In genomic region chr9:109048822-109049221, GRCh38 we compare ENCODE assay signal across 17 cellular contexts. TPM values are rescaled to one million over a fixed set of nuclear protein-coding genes. Genes with fewer than 3 reads are reported as not detected.
A peak's percentile ranks its signal among the peaks of the same experiment; 100 is the strongest.
DNase-seq lines count a peak whose midpoint lies in the region; ATAC-seq and TF ChIP-seq lines count a peak whose summit lies in the region.
"Had no signal": no experiment of that assay in that cellular context is flagged by ENCODE, and none has a peak within 500 bp of the region (broad histone marks: within the 10 kb centered on the region; RNA-seq: fewer than 3 reads in every experiment).

No MANE protein-coding gene starts in this region.

- H3K9ac ChIP-seq in trophoblast cell (ENCODE audit: low read length), result no peak overlapping the region
- H3K9ac ChIP-seq: BLaER1 had no signal

- H3K27me3 ChIP-seq in Caco-2 (replicated peaks; ENCODE audit: control insufficient read depth, insufficient read depth, low read length), result no peaks in the 10 kb centered on the region
- H3K27me3 ChIP-seq in trophoblast cell (ENCODE audit: insufficient read depth, low read length), result no peaks in the 10 kb centered on the region
- H3K27me3 ChIP-seq: BLaER1 had no signal

- peak overlapping the region; percentile 23 for H3K23ac ChIP-seq in trophoblast cell (ENCODE audit: low read length)

- TF ChIP-seq CTCF in Caco-2 (IDR thresholded peaks at IDR 0.05; ENCODE audit: insufficient read depth in 1 of 2, low read depth in 1 of 2, low read length in 1 of 2, severe bottlenecking in 1 of 2, unreplicated experiment in 1 of 2), result no peak

- H3K4me1 ChIP-seq in Caco-2, result peaks cover 24% of the 10 kb centered on the region
- peaks cover 3% of the 10 kb centered on the region in 2 experiments for H3K4me1 ChIP-seq in trophoblast cell (ENCODE audit: control insufficient read depth in 1 of 2, insufficient read depth in 2 of 2, low read length in 2 of 2)
- H3K4me1 ChIP-seq: BLaER1, HAP-1 had no signal

- no TSS peak for BruUV-seq in Caco-2 (replicated peaks; lab: Mats Ljungman, UMichigan)

- no peak overlapping the region for H3K18ac ChIP-seq in trophoblast cell (ENCODE audit: low read length)

- no peak overlapping the region for H2AK5ac ChIP-seq in trophoblast cell (ENCODE audit: low read length)

- H3K79me1 ChIP-seq in trophoblast cell (ENCODE audit: low read length), result no peaks in the 10 kb centered on the region

- H2BK120ac ChIP-seq in trophoblast cell (ENCODE audit: insufficient read depth, low read length, poor library complexity), result no peak overlapping the region

- no peak overlapping the region for H3K14ac ChIP-seq in trophoblast cell (ENCODE audit: low read length)

- H2BK12ac ChIP-seq in trophoblast cell (ENCODE audit: low read length), result no peak overlapping the region

- WGBS in trophoblast cell (ENCODE audit: extremely low coverage, insufficient coverage, insufficient read length), result no CpG with 5 or more reads among the region's 3 CpGs

- H3K4me2 ChIP-seq in trophoblast cell (ENCODE audit: low read length), result no peak overlapping the region
- H3K4me2 ChIP-seq: BLaER1 had no signal

- no peaks in the 10 kb centered on the region for H3K27me3 Mint-ChIP-seq in Caco-2 (ENCODE audit: insufficient read depth, unreplicated experiment)
- H3K27me3 Mint-ChIP-seq: B cell; CD4-positive, alpha-beta T cell; CD8-positive, alpha-beta memory T cell had no signal

- DNase-seq in Caco-2 (no peak), epithelial cell of prostate (ENCODE audit: low read depth, low spot score) (no peak), trophoblast cell (no peak)
- DNase-seq in activated CD8-positive, alpha-beta memory T cell treated with anti-CD3 and anti-CD28 coated beads for 24 hours, result no peak
- DNase-seq in NK-92 treated with Interleukin-12 subunit alpha and Interleukin-12 subunit beta, amount 100 ng/mL, for 24 hours (lab: John Stamatoyannopoulos, UW), result no peak
- DNase-seq: Calu3; CD4-positive, alpha-beta T cell; CD8-positive, alpha-beta memory T cell; DMS153; DND-41; GOT3; HFFc6 had no signal

- H3K79me2 ChIP-seq in trophoblast cell (ENCODE audit: control insufficient read depth, insufficient read depth, low read length, poor library complexity), result no peaks in the 10 kb centered on the region

- H3K36me3 ChIP-seq in Caco-2 (ENCODE audit: control insufficient read depth, insufficient read depth, low read length) (peaks cover 4% of the 10 kb centered on the region), trophoblast cell (ENCODE audit: control insufficient read depth in 1 of 2, insufficient read depth in 2 of 2, low read length in 2 of 2) (peaks cover 26 to 37% of the 10 kb centered on the region in 2 experiments)

- no peak overlapping the region for H3K4me3 Mint-ChIP-seq in Caco-2 (ENCODE audit: unreplicated experiment)
- H3K4me3 Mint-ChIP-seq: B cell; CD4-positive, alpha-beta T cell; CD8-positive, alpha-beta memory T cell; HFFc6 had no signal

- no peak overlapping the region for H3K4me3 ChIP-seq in Caco-2 (ENCODE audit: low read depth, low read length)
- no peak overlapping the region for H3K4me3 ChIP-seq in trophoblast cell (ENCODE audit: low read depth, low read length)
- H3K4me3 ChIP-seq: BLaER1, HAP-1 had no signal

- no peak overlapping the region for H2AFZ ChIP-seq in trophoblast cell (ENCODE audit: insufficient read depth, low read length, poor library complexity)

- H2BK5ac ChIP-seq in trophoblast cell (ENCODE audit: low read depth, low read length, poor library complexity), result no peak overlapping the region

- no peak overlapping the region for H4K12ac ChIP-seq in trophoblast cell (ENCODE audit: low read depth, low read length)

- H3K27ac ChIP-seq in epithelial cell of prostate, result peak overlapping the region; percentile 69
- H3K27ac ChIP-seq in trophoblast cell (ENCODE audit: low read depth, low read length), result no peak overlapping the region
- H3K27ac ChIP-seq: BLaER1, C4-2B had no signal

- peaks cover 6% of the 10 kb centered on the region for H3K9me3 Mint-ChIP-seq in Caco-2 (ENCODE audit: unreplicated experiment)
- H3K9me3 Mint-ChIP-seq: CD8-positive, alpha-beta memory T cell; HFFc6 had no signal

- H4K91ac ChIP-seq in trophoblast cell (ENCODE audit: low read depth, low read length), result no peak overlapping the region

- H3K4me1 Mint-ChIP-seq in Caco-2 (ENCODE audit: low read depth, unreplicated experiment), result peaks cover 26% of the 10 kb centered on the region
- H3K4me1 Mint-ChIP-seq: B cell had no signal

- intact Hi-C loops in Caco-2 (cut with micrococcal nuclease; ENCODE audit: unreplicated experiment), result no loop called here

- H3K9me3 ChIP-seq in Caco-2 (no peaks in the 10 kb centered on the region), trophoblast cell (ENCODE audit: insufficient read depth, low read depth, low read length) (no peaks in the 10 kb centered on the region)
- H3K9me3 ChIP-seq: BLaER1, HAP-1 had no signal

- POLR2A ChIA-PET in Caco-2 (lab: Charles Lee), result no interaction called here

- no peak overlapping the region for H3K4ac ChIP-seq in trophoblast cell (ENCODE audit: low read depth, low read length)

- ATAC-seq in HG02571 (IDR thresholded peaks at IDR 0.05; ENCODE audit: unreplicated experiment), result no peak

- peaks cover 94% of the 10 kb centered on the region for H3K36me3 Mint-ChIP-seq in Caco-2 (ENCODE audit: insufficient read depth, unreplicated experiment)

- CTCF ChIA-PET in Caco-2 (lab: Charles Lee), result no interaction called here

- H3K27ac Mint-ChIP-seq in Caco-2 (ENCODE audit: unreplicated experiment), result peak overlapping the region; percentile 66
- H3K27ac Mint-ChIP-seq: B cell; CD4-positive, alpha-beta T cell; HFFc6 had no signal

- no peak overlapping the region for H4K8ac ChIP-seq in trophoblast cell (ENCODE audit: low read depth, low read length)

RNA-seq across cellular contexts. Expression of gene CTNNAL1, which starts 35.5 kb away (rescaled TPM):
- total RNA-seq in Caco-2 (2022), result 107 and 111 TPM in 2 replicates
- 25.7 and 26.2 TPM in 2 replicates for polyA plus RNA-seq in trophoblast cell (2013)
